26 cellular contexts compared by ENCODE assay signal in genomic region chrX:85031505-85031904, GRCh38.
"Had no signal": no experiment of that assay in that cellular context is flagged by ENCODE, and none has a peak within 500 bp of the region (broad histone marks: within the 10 kb centered on the region; RNA-seq: fewer than 3 reads in every experiment).

No MANE protein-coding gene starts in this region.

- H3K36me3 Mint-ChIP-seq: activated naive CD4-positive, alpha-beta T cell treated with anti-CD3 and anti-CD28 coated beads, Interleukin-2, amount 50 U/mL, for 72 hours had no signal

- H3K27ac ChIP-seq: brain microvascular endothelial cell, cardiac muscle cell had no signal

- H3K4me3 Mint-ChIP-seq: activated B cell treated with CpG ODN at 0.5 μM for 24 hours; activated CD4-positive, alpha-beta T cell treated with anti-CD3 and anti-CD28 coated beads, Interleukin-2, amount 10 ng/mL, durations not matched to agents 24 days and 14 days; activated naive CD8-positive, alpha-beta T cell treated with anti-CD3 and anti-CD28 coated beads, Interleukin-2, amount 50 U/mL, for 24 hours; activated T-cell treated with anti-CD3 and anti-CD28 coated beads, Interleukin-2, amount 50 U/mL, for 4 hours; T-helper 17 cell had no signal

- H3K36me3 ChIP-seq: brain microvascular endothelial cell, cardiac muscle cell had no signal

- H3K4me1 Mint-ChIP-seq: activated B cell treated with CpG ODN at 0.5 μM for 24 hours; activated CD4-positive, alpha-beta T cell treated with anti-CD3 and anti-CD28 coated beads, Interleukin-2, amount 10 ng/mL, durations not matched to agents 24 days and 14 days had no signal

- H3K4me3 ChIP-seq: cardiac muscle cell, K562 had no signal

- H3K9me3 Mint-ChIP-seq: activated B cell treated with CpG ODN at 0.5 μM for 24 hours; activated CD4-positive, alpha-beta T cell treated with anti-CD3 and anti-CD28 coated beads, Interleukin-2, amount 10 ng/mL, durations not matched to agents 24 days and 14 days; activated T-cell treated with anti-CD3 and anti-CD28 coated beads, Interleukin-2, amount 50 U/mL, for 4 hours had no signal

- DNase-seq: activated B cell treated with CpG ODN at 0.5 μM for 24 hours; activated CD4-positive, alpha-beta T cell treated with anti-CD3 and anti-CD28 coated beads for 1 hour; activated CD4-positive, alpha-beta T cell treated with anti-CD3 and anti-CD28 coated beads, Interleukin-2, amount 10 ng/mL, durations not matched to agents 24 days and 14 days; activated CD4-positive, alpha-beta T cell treated with anti-CD3 and anti-CD28 coated beads, Interleukin-2, amount 50 U/mL, for 48 hours; activated effector memory CD4-positive, alpha-beta T cell treated with anti-CD3 and anti-CD28 coated beads, Interleukin-2, amount 50 U/mL, for 16 hours; activated naive CD4-positive, alpha-beta T cell treated with Interleukin-2 at 50 U/mL for 16 hours; activated naive CD8-positive, alpha-beta T cell treated with anti-CD3 and anti-CD28 coated beads, Interleukin-2, amount 50 U/mL, for 24 hours; activated T-cell treated with anti-CD3 and anti-CD28 coated beads, Interleukin-2, amount 50 U/mL, for 4 hours; amygdala; brain microvascular endothelial cell; Karpas-422; NCI-H1105; NCI-H1436; NCI-H1694 treated with DMSO at 0.1 percent for 48 hours; NCI-H2081 treated with DMSO at 0.1 percent for 48 hours; NCI-H2171 treated with DMSO at 0.1 percent for 48 hours; NCI-H345; NCI-H510A treated with DMSO at 0.1 percent for 48 hours; NCI-H69; PC-3; SIG-M5; T-helper 17 cell; T-helper 9 cell had no signal

- ATAC-seq: activated naive CD4-positive, alpha-beta T cell treated with anti-CD3 and anti-CD28 coated beads, Interleukin-2, amount 50 U/mL, for 72 hours; activated naive CD8-positive, alpha-beta T cell treated with anti-CD3 and anti-CD28 coated beads, Interleukin-2, amount 50 U/mL, for 24 hours; activated T-cell treated with anti-CD3 and anti-CD28 coated beads, Interleukin-2, amount 50 U/mL, for 4 hours; K562; PC-3; T-helper 17 cell had no signal

- H3K27ac Mint-ChIP-seq: activated B cell treated with CpG ODN at 0.5 μM for 24 hours; activated CD4-positive, alpha-beta T cell treated with anti-CD3 and anti-CD28 coated beads, Interleukin-2, amount 10 ng/mL, durations not matched to agents 24 days and 14 days; activated naive CD4-positive, alpha-beta T cell treated with anti-CD3 and anti-CD28 coated beads, Interleukin-2, amount 50 U/mL, for 72 hours; activated naive CD8-positive, alpha-beta T cell treated with anti-CD3 and anti-CD28 coated beads, Interleukin-2, amount 50 U/mL, for 24 hours; T-helper 17 cell had no signal

- H3K27me3 ChIP-seq: brain microvascular endothelial cell, cardiac muscle cell had no signal

- H3K27me3 Mint-ChIP-seq: activated B cell treated with CpG ODN at 0.5 μM for 24 hours; activated CD4-positive, alpha-beta T cell treated with anti-CD3 and anti-CD28 coated beads, Interleukin-2, amount 10 ng/mL, durations not matched to agents 24 days and 14 days; activated naive CD8-positive, alpha-beta T cell treated with anti-CD3 and anti-CD28 coated beads, Interleukin-2, amount 50 U/mL, for 24 hours; T-helper 17 cell had no signal
